Comparison of ENCODE assay signal across 1 cellular context in genomic region chr19:40689339-40690049, GRCh38.
TF ChIP-seq lines count a peak whose summit lies in the region.

No MANE protein-coding gene starts in this region.

TF ChIP-seq in HEK293, 187 proteins besides CTCF, POLR2A, EP300 and RAD21 (continued from another document):
- no peak for TF ChIP-seq ZNF518A (tag by site-specific recombination; conservative IDR thresholded peaks at IDR 0.05; ENCODE audit: low read depth)
- no peak; the same call in 1 of the 2 replicates for TF ChIP-seq YY2 (tag by site-specific recombination; IDR thresholded peaks at IDR 0.05)
- peak; percentile 94; the same call in 1 of the 2 replicates for TF ChIP-seq KLF17 (tag by site-specific recombination; IDR thresholded peaks at IDR 0.05)
- TF ChIP-seq ZBTB1 (tag by site-specific recombination; IDR thresholded peaks at IDR 0.05), result no peak
- 0 out of 2 replicates have a peak, but pooled peaks have one; percentile 66 for TF ChIP-seq INSM2 (tag by site-specific recombination; IDR thresholded peaks at IDR 0.05)
- 0 out of 2 replicates have a peak, but pooled peaks have one; percentile 41 for TF ChIP-seq ZNF223 (tag by site-specific recombination; IDR thresholded peaks at IDR 0.05)
- TF ChIP-seq ZNF26 (tag by site-specific recombination; IDR thresholded peaks at IDR 0.05), result no peak
- TF ChIP-seq ZFHX2 (tag by site-specific recombination; conservative IDR thresholded peaks at IDR 0.05), result peak; percentile 57
- TF ChIP-seq ZSCAN4 (tag by site-specific recombination; IDR thresholded peaks at IDR 0.05), result peak; percentile 59
- TF ChIP-seq EGR2 (tag by site-specific recombination; IDR thresholded peaks at IDR 0.05; ENCODE audit: low read depth), result peak; percentile 64
- TF ChIP-seq TRIM28 (IDR thresholded peaks at IDR 0.05; ENCODE audit: borderline replicate concordance, low read length), result no peak
- no peak for TF ChIP-seq ZNF629 (tag by site-specific recombination; IDR thresholded peaks at IDR 0.05)
- no peak for TF ChIP-seq ZNF623 (tag by site-specific recombination; IDR thresholded peaks at IDR 0.05)
- TF ChIP-seq ZNF140 (tag by site-specific recombination; IDR thresholded peaks at IDR 0.05), result no peak; the same call in 1 of the 2 replicates
- TF ChIP-seq ZNF600 (tag by site-specific recombination; IDR thresholded peaks at IDR 0.05), result no peak
- no peak for TF ChIP-seq GLI2 (tag by site-specific recombination; IDR thresholded peaks at IDR 0.05; ENCODE audit: borderline replicate concordance, low read depth)
- no peak for TF ChIP-seq IKZF3 (tag by site-specific recombination; IDR thresholded peaks at IDR 0.05)
- TF ChIP-seq ZNF513 (tag by site-specific recombination; IDR thresholded peaks at IDR 0.05), result no peak
- TF ChIP-seq ZBTB48 (tag by site-specific recombination; IDR thresholded peaks at IDR 0.05), result peak; percentile 91
- peak; percentile 94 for TF ChIP-seq KLF1 (tag by site-specific recombination; IDR thresholded peaks at IDR 0.05)
- no peak for TF ChIP-seq ZNF404 (tag by site-specific recombination; IDR thresholded peaks at IDR 0.05)
- peak; percentile 68 for TF ChIP-seq ZNF398 (tag by site-specific recombination; IDR thresholded peaks at IDR 0.05)
- TF ChIP-seq SP2 (tag by site-specific recombination; IDR thresholded peaks at IDR 0.05), result 0 out of 2 replicates have a peak, but pooled peaks have one; percentile 10
- no peak for TF ChIP-seq ZBTB26 (tag by site-specific recombination; optimal IDR thresholded peaks at IDR 0.05)
- TF ChIP-seq ZNF660 (tag by site-specific recombination; IDR thresholded peaks at IDR 0.05), result no peak
- 0 out of 2 replicates have a peak, but pooled peaks have one; percentile 34 for TF ChIP-seq ZNF747 (tag by site-specific recombination; IDR thresholded peaks at IDR 0.05)
- TF ChIP-seq ZSCAN18 (tag by site-specific recombination; IDR thresholded peaks at IDR 0.05), result no peak
- no peak for TF ChIP-seq ZNF677 (tag by site-specific recombination; IDR thresholded peaks at IDR 0.05)
- TF ChIP-seq ZNF571 (tag by site-specific recombination; IDR thresholded peaks at IDR 0.05), result no peak
- no peak; the same call in 1 of the 2 replicates for TF ChIP-seq ZBTB17 (tag by site-specific recombination; IDR thresholded peaks at IDR 0.05)
- TF ChIP-seq ZNF391 (tag by site-specific recombination; IDR thresholded peaks at IDR 0.05; ENCODE audit: borderline replicate concordance, low read depth), result peak; percentile 90
